9 cellular contexts compared by ENCODE assay signal in the genomic region with DNA sequence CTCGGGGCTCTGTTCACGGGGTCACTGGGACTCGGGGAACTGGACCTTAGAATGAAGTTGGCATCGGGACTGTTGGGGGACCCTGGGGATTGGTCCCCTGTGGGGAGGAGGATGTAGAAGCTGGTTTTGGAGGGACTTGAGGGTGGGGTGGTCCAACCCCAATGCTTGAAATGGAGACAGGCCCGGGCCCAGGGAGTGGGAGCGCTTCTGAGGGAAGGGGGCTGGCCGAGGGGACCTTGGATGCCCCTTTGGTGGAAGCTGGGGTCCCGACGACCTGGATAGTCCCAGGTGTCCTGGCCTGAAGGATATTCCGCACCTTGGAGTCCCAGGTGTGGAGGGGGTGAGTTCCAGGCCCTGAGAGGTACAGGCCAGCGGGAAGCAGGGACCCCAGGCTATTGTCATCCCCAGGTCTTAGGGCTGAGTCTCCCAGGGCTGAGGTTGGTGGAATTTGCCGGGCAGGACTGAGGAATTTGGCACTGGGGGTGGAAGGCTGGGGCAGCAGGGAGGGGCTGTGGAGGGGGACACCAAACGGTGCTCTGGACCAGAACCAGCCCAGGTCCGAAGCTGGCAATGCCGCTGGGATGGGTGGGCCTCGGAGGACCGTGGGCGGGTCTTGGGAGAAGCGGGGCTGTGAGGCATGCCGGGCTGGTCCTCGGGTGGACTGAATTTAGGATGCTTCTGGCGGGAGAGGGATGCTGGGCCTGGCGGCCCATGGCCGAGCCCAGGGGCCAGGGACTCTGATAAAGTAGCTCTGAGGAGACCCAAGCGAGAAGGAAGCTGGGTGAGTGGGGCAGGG. TPM values are rescaled to one million over a fixed set of nuclear protein-coding genes. Genes with fewer than 3 reads are reported as not detected.
DNase-seq lines count a peak whose midpoint lies in the region; ATAC-seq and TF ChIP-seq lines count a peak whose summit lies in the region.
"Had no signal": no experiment of that assay in that cellular context is flagged by ENCODE, and none has a peak within 500 bp of the region (broad histone marks: within the 10 kb centered on the region; RNA-seq: fewer than 3 reads in every experiment).

No MANE protein-coding gene starts in this region.

- peaks cover 4% of the 10 kb centered on the region for H3K27me3 Mint-ChIP-seq in endothelial cell (ENCODE audit: unreplicated experiment)

- in situ Hi-C loops in Panc1 (cut with HindIII; ENCODE audit: low pct_unique_long_range_greater_than_20kb, low sequenced_read_pairs): no loop called here

- H3K27me3 ChIP-seq in Panc1 (ENCODE audit: control insufficient read depth, insufficient read depth, low read length) (no peaks in the 10 kb centered on the region), rectal smooth muscle tissue (ENCODE audit: control insufficient read depth, insufficient read depth, low read length) (no peaks in the 10 kb centered on the region)

- POLR2A ChIA-PET in Panc1 (lab: Charles Lee): no interaction called here

- no TSS peak for BruUV-seq in Panc1 (replicated peaks; lab: Mats Ljungman, UMichigan)

- peaks cover 15% of the 10 kb centered on the region for H3K36me3 ChIP-seq in ES-I3 (ENCODE audit: insufficient read depth, low read length)
- peaks cover 4% of the 10 kb centered on the region; the same call in 1 of the 2 replicates for H3K36me3 ChIP-seq in Panc1 (ENCODE audit: control insufficient read depth, insufficient read depth, low read length)
- H3K36me3 ChIP-seq in rectal smooth muscle tissue (ENCODE audit: control insufficient read depth, insufficient read depth, low read length): peaks cover 3% of the 10 kb centered on the region

- H3K4me1 Mint-ChIP-seq in endothelial cell (ENCODE audit: unreplicated experiment): peaks cover 19% of the 10 kb centered on the region

- CTCF ChIA-PET in Panc1 (lab: Charles Lee): no interaction called here

- ATAC-seq in Panc1 (no peak), esophagus mucosa (no peak), GM19328 (IDR thresholded peaks at IDR 0.05; ENCODE audit: unreplicated experiment) (no peak), GM18909 (IDR thresholded peaks at IDR 0.05; ENCODE audit: poor library complexity, unreplicated experiment) (no peak)

- DNase-seq in Panc1 (ENCODE audit: low read depth, low spot score) (no peak), endothelial cell (ENCODE audit: low spot score) (no peak)
- no peak for DNase-seq in activated effector memory CD4-positive, alpha-beta T cell treated with Interleukin-2 at 50 U/mL for 16 hours
- DNase-seq: NCI-H345 had no signal

- no peak for TF ChIP-seq CTCF in Panc1 (IDR thresholded peaks at IDR 0.05)
- TF ChIP-seq CTCF in endothelial cell (IDR thresholded peaks at IDR 0.05; ENCODE audit: unreplicated experiment): no peak

- H3K36me3 Mint-ChIP-seq in endothelial cell (ENCODE audit: low read depth, unreplicated experiment): peaks cover 4% of the 10 kb centered on the region

- intact Hi-C loops in Panc1 (cut with micrococcal nuclease; ENCODE audit: unreplicated experiment): no loop called here

- H3K27ac Mint-ChIP-seq in endothelial cell (ENCODE audit: unreplicated experiment): peak overlapping the region; percentile 52

- H3K4me3 Mint-ChIP-seq in endothelial cell (ENCODE audit: unreplicated experiment): peak overlapping the region; percentile 95

- H3K4me1 ChIP-seq in ES-I3 (ENCODE audit: insufficient read depth, low read length) (no peaks in the 10 kb centered on the region), Panc1 (ENCODE audit: control insufficient read depth, insufficient read depth, low read length) (no peaks in the 10 kb centered on the region; the same call in 1 of the 2 replicates), rectal smooth muscle tissue (ENCODE audit: control insufficient read depth, insufficient read depth, low read length) (peaks cover 7% of the 10 kb centered on the region)

- H3K27ac ChIP-seq in Panc1 (ENCODE audit: low read length): peak overlapping the region; percentile 34; the same call in 1 of the 2 replicates
- no peak overlapping the region for H3K27ac ChIP-seq in rectal smooth muscle tissue (ENCODE audit: low read depth, low read length)

- H3K4me3 ChIP-seq in Panc1 (ENCODE audit: low read depth in 2 of 2, low read length in 2 of 2) (peak overlapping the region; percentile 66 to 83), rectal smooth muscle tissue (ENCODE audit: low read length) (peak overlapping the region; percentile 54)

- no peaks in the 10 kb centered on the region for H3K9me3 ChIP-seq in ES-I3 (ENCODE audit: control insufficient read depth, insufficient read depth, low read length)
- H3K9me3 ChIP-seq in Panc1 (ENCODE audit: control insufficient read depth, insufficient read depth, low read depth, low read length): no peaks in the 10 kb centered on the region

- no peaks in the 10 kb centered on the region for H3K9me3 Mint-ChIP-seq in endothelial cell (ENCODE audit: unreplicated experiment)

- peak overlapping the region; percentile 59 for H3K9ac ChIP-seq in ES-I3 (ENCODE audit: low read depth, low read length)
- H3K9ac ChIP-seq in rectal smooth muscle tissue (ENCODE audit: low read length): no peak overlapping the region

RNA-seq across cellular contexts. Expression of a gene that starts 1.8 kb away (rescaled TPM):
- 56.9 TPM for total RNA-seq in Panc1 (2021; ENCODE audit: unreplicated experiment)
- polyA plus RNA-seq in Panc1 (2012; ENCODE audit: insufficient read length): 112 TPM
- 107 TPM for total RNA-seq in endothelial cell (ENCODE audit: unreplicated experiment)
- total RNA-seq in esophagus mucosa: 19.2 TPM

RNA-seq across cellular contexts. Expression of a gene that starts 16.3 kb away (rescaled TPM):
- total RNA-seq in Panc1 (2021; ENCODE audit: unreplicated experiment) (55.6 TPM), endothelial cell (ENCODE audit: unreplicated experiment) (45.7 TPM), esophagus mucosa (68.9 TPM)
- 76.3 TPM for polyA plus RNA-seq in Panc1 (2012; ENCODE audit: insufficient read length)

RNA-seq across cellular contexts. Expression of a gene that starts 44.4 kb away (rescaled TPM):
- 10.2 TPM for total RNA-seq in Panc1 (2021; ENCODE audit: unreplicated experiment)
- 19.9 TPM for polyA plus RNA-seq in Panc1 (2012; ENCODE audit: insufficient read length)
- total RNA-seq in endothelial cell (ENCODE audit: unreplicated experiment): 0.13 TPM
- 0.96 TPM for total RNA-seq in esophagus mucosa
